Comparison of ENCODE assay signal across 1 cellular context in genomic region chr7:83475403-83475802, GRCh38.
TF ChIP-seq lines count a peak whose summit lies in the region.

No MANE protein-coding gene starts in this region.

TF ChIP-seq in WTC11, 78 proteins besides CTCF, POLR2A, EP300 and RAD21 (continued from another document):
- TF ChIP-seq STAT6 (CRISPR knock-in tag; conservative IDR thresholded peaks at IDR 0.05; ENCODE audit: low read depth): no peak
- TF ChIP-seq, protein P1, sequence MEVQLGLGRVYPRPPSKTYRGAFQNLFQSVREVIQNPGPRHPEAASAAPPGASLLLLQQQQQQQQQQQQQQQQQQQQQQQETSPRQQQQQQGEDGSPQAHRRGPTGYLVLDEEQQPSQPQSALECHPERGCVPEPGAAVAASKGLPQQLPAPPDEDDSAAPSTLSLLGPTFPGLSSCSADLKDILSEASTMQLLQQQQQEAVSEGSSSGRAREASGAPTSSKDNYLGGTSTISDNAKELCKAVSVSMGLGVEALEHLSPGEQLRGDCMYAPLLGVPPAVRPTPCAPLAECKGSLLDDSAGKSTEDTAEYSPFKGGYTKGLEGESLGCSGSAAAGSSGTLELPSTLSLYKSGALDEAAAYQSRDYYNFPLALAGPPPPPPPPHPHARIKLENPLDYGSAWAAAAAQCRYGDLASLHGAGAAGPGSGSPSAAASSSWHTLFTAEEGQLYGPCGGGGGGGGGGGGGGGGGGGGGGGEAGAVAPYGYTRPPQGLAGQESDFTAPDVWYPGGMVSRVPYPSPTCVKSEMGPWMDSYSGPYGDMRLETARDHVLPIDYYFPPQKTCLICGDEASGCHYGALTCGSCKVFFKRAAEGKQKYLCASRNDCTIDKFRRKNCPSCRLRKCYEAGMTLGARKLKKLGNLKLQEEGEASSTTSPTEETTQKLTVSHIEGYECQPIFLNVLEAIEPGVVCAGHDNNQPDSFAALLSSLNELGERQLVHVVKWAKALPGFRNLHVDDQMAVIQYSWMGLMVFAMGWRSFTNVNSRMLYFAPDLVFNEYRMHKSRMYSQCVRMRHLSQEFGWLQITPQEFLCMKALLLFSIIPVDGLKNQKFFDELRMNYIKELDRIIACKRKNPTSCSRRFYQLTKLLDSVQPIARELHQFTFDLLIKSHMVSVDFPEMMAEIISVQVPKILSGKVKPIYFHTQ (CRISPR knock-in tag; IDR thresholded peaks at IDR 0.05): 0 out of 2 replicates have a peak, but pooled peaks have one; percentile 46
- TF ChIP-seq PRRX2 (CRISPR knock-in tag; IDR thresholded peaks at IDR 0.05): no peak
TF ChIP-seq in WTC11: peak in this region for 1.
